Comparison of ENCODE assay signal across 6 cellular contexts in genomic region chr2:128017561-128017960, GRCh38.
"Had no signal": no experiment of that assay in that cellular context is flagged by ENCODE, and none has a peak within 500 bp of the region (broad histone marks: within the 10 kb centered on the region; RNA-seq: fewer than 3 reads in every experiment).

No MANE protein-coding gene starts in this region.

- H2AFZ ChIP-seq: GM23338 had no signal

- H3K4me3 ChIP-seq: GM23338 had no signal

- H3K4me2 ChIP-seq: GM23338 had no signal

- H3K4me1 Mint-ChIP-seq: GM23338, H9 had no signal

- H3K4me3 Mint-ChIP-seq: GM23338, H9, HFFc6 had no signal

- H3K9me3 Mint-ChIP-seq: GM23338, H9, HFFc6 had no signal

- DNase-seq: H9, HCEC 1CT, HFFc6, IMR-90, KBM-7 had no signal

- H3K27ac Mint-ChIP-seq: GM23338, H9, HFFc6 had no signal

- ATAC-seq: GM23338 had no signal
